Comparison of ENCODE assay signal across 23 cellular contexts in genomic region chr7:29970158-29970557, GRCh38. TPM values are rescaled to one million over a fixed set of nuclear protein-coding genes. Genes with fewer than 3 reads are reported as not detected.
A peak's percentile ranks its signal among the peaks of the same experiment; 100 is the strongest.
DNase-seq lines count a peak whose midpoint lies in the region; ATAC-seq and TF ChIP-seq lines count a peak whose summit lies in the region.
"Had no signal": no experiment of that assay in that cellular context is flagged by ENCODE, and none has a peak within 500 bp of the region (broad histone marks: within the 10 kb centered on the region; RNA-seq: fewer than 3 reads in every experiment).

No MANE protein-coding gene starts in this region.

- H3K27ac ChIP-seq in dorsolateral prefrontal cortex: peak overlapping the region in 55 of 59 donors; percentile 1 to 87 (median 70)
- H3K27ac ChIP-seq in CD4-positive, alpha-beta memory T cell (ENCODE audit: low read depth, low read length): no peak overlapping the region
- no peak overlapping the region for H3K27ac ChIP-seq in thyroid gland
- H3K27ac ChIP-seq: coronary artery, prostate gland, skin epidermis, vagina had no signal

- DNase-seq in NCI-H748 (lab: John Stamatoyannopoulos, UW; ENCODE audit: unreplicated experiment): peak; percentile 25
- DNase-seq in NCI-H748 treated with DMSO at 0.1 percent for 48 hours (lab: John Stamatoyannopoulos, UW): no peak
- DNase-seq in M059J (ENCODE audit: low read depth): peak; percentile 30
- no peak for DNase-seq in dorsolateral prefrontal cortex
- DNase-seq in stimulated activated effector memory CD8-positive, alpha-beta T cell treated with anti-CD3 and anti-CD28 coated beads, Interleukin-12 subunit alpha, Interleukin-12 subunit beta, amount 100 ng/mL, for 72 hours (ENCODE audit: low spot score in 2 of 2): no peak
- no peak for DNase-seq in CD4-positive, alpha-beta memory T cell
- DNase-seq in Calu3: no peak
- no peak for DNase-seq in thyroid gland
- DNase-seq: activated CD4-positive, alpha-beta T cell treated with anti-CD3 and anti-CD28 coated beads for 1 hour; activated T-cell treated with anti-CD3 and anti-CD28 coated beads, Interleukin-2, amount 50 U/mL, for 72 hours; DMS53; Karpas-422; mesenchymal stem cell; naive thymus-derived CD8-positive, alpha-beta T cell; NCI-H1105 treated with DMSO at 0.1 percent for 48 hours; NK-92 treated with Interleukin-12 subunit alpha and Interleukin-12 subunit beta, amount 100 ng/mL, for 24 hours; stimulated activated CD4-positive, alpha-beta T cell treated with anti-CD3 and anti-CD28 coated beads, Interleukin-4, amount 100 ng/mL, for 1 hour; T1000 had no signal

- H3K27ac Mint-ChIP-seq in stimulated activated effector memory CD8-positive, alpha-beta T cell treated with anti-CD3 and anti-CD28 coated beads, Interleukin-12 subunit alpha, Interleukin-12 subunit beta, amount 100 ng/mL, for 72 hours: peak overlapping the region; percentile 0
- peak overlapping the region in 1 of 7 donors; percentile 2 for H3K27ac Mint-ChIP-seq in CD4-positive, alpha-beta memory T cell
- no peak overlapping the region for H3K27ac Mint-ChIP-seq in Calu3 (ENCODE audit: unreplicated experiment)
- H3K27ac Mint-ChIP-seq: activated naive CD4-positive, alpha-beta T cell treated with anti-CD3 and anti-CD28 coated beads, Interleukin-2, amount 50 U/mL, for 24 hours; activated T-cell treated with anti-CD3 and anti-CD28 coated beads, Interleukin-2, amount 50 U/mL, for 72 hours had no signal

- POLR2A ChIA-PET in CD4-positive, alpha-beta memory T cell (lab: Charles Lee; ENCODE audit: partially characterized antibody): no interaction called here

- no peaks in the 10 kb centered on the region for H3K9me3 Mint-ChIP-seq in stimulated activated effector memory CD8-positive, alpha-beta T cell treated with anti-CD3 and anti-CD28 coated beads, Interleukin-12 subunit alpha, Interleukin-12 subunit beta, amount 100 ng/mL, for 72 hours
- peaks cover 0 to 3% (median 0%) of the 10 kb centered on the region in 8 donors for H3K9me3 Mint-ChIP-seq in CD4-positive, alpha-beta memory T cell
- no peaks in the 10 kb centered on the region for H3K9me3 Mint-ChIP-seq in Calu3 (ENCODE audit: low read depth, unreplicated experiment)
- H3K9me3 Mint-ChIP-seq: activated naive CD4-positive, alpha-beta T cell treated with anti-CD3 and anti-CD28 coated beads, Interleukin-2, amount 50 U/mL, for 24 hours; activated T-cell treated with anti-CD3 and anti-CD28 coated beads, Interleukin-2, amount 50 U/mL, for 72 hours; naive thymus-derived CD8-positive, alpha-beta T cell had no signal

- TF ChIP-seq CTCF in dorsolateral prefrontal cortex (IDR thresholded peaks at IDR 0.05 in 54 of 56, conservative IDR thresholded peaks at IDR 0.05 in 2 of 56; ENCODE audit: low read depth in 1 of 56, partially characterized antibody in 56 of 56): no peak
- no peak for TF ChIP-seq CTCF in Calu3 (IDR thresholded peaks at IDR 0.05; ENCODE audit: unreplicated experiment)
- TF ChIP-seq CTCF in thyroid gland (IDR thresholded peaks at IDR 0.05): no peak

- peaks cover 15% of the 10 kb centered on the region for H3K36me3 Mint-ChIP-seq in stimulated activated effector memory CD8-positive, alpha-beta T cell treated with anti-CD3 and anti-CD28 coated beads, Interleukin-12 subunit alpha, Interleukin-12 subunit beta, amount 100 ng/mL, for 72 hours
- no peaks in the 10 kb centered on the region for H3K36me3 Mint-ChIP-seq in CD4-positive, alpha-beta memory T cell
- peaks cover 20% of the 10 kb centered on the region for H3K36me3 Mint-ChIP-seq in Calu3 (ENCODE audit: insufficient read depth, unreplicated experiment)
- H3K36me3 Mint-ChIP-seq: activated naive CD4-positive, alpha-beta T cell treated with anti-CD3 and anti-CD28 coated beads, Interleukin-2, amount 50 U/mL, for 24 hours had no signal

- H3K9me3 ChIP-seq in CD4-positive, alpha-beta memory T cell (ENCODE audit: control insufficient read depth in 1 of 2, low read length in 2 of 2): no peaks in the 10 kb centered on the region
- H3K9me3 ChIP-seq in thyroid gland: no peaks in the 10 kb centered on the region
- H3K9me3 ChIP-seq: prostate gland, vagina had no signal

- peaks cover 6 to 15% of the 10 kb centered on the region in 2 donors for H3K27me3 Mint-ChIP-seq in CD4-positive, alpha-beta memory T cell
- no peaks in the 10 kb centered on the region for H3K27me3 Mint-ChIP-seq in Calu3 (ENCODE audit: unreplicated experiment)

- WGBS in thyroid gland, 2 donors: 72 to 88% methylated on average over 1 of the region's 1 CpG

- H3K27me3 ChIP-seq in dorsolateral prefrontal cortex: no peaks in the 10 kb centered on the region
- H3K27me3 ChIP-seq in CD4-positive, alpha-beta memory T cell (ENCODE audit: insufficient read depth, low read length): no peaks in the 10 kb centered on the region
- no peaks in the 10 kb centered on the region for H3K27me3 ChIP-seq in thyroid gland
- H3K27me3 ChIP-seq: vagina had no signal

- TF ChIP-seq POLR2A in thyroid gland (IDR thresholded peaks at IDR 0.05): no peak

- CTCF ChIA-PET in CD4-positive, alpha-beta memory T cell (lab: Charles Lee; ENCODE audit: partially characterized antibody): no interaction called here
- CTCF ChIA-PET in Calu3 (lab: Charles Lee): interaction anchor here (2.0 kb wide), 1 partner anchor 17 kb away, joined by 5 read pairs; no protein-coding TSS in a partner anchor

- no peak overlapping the region for H3K4me3 Mint-ChIP-seq in stimulated activated effector memory CD8-positive, alpha-beta T cell treated with anti-CD3 and anti-CD28 coated beads, Interleukin-12 subunit alpha, Interleukin-12 subunit beta, amount 100 ng/mL, for 72 hours
- no peak overlapping the region for H3K4me3 Mint-ChIP-seq in CD4-positive, alpha-beta memory T cell
- H3K4me3 Mint-ChIP-seq in Calu3 (ENCODE audit: low read depth, unreplicated experiment): no peak overlapping the region
- H3K4me3 Mint-ChIP-seq: activated naive CD4-positive, alpha-beta T cell treated with anti-CD3 and anti-CD28 coated beads, Interleukin-2, amount 50 U/mL, for 24 hours; activated T-cell treated with anti-CD3 and anti-CD28 coated beads, Interleukin-2, amount 50 U/mL, for 72 hours had no signal

- no peaks in the 10 kb centered on the region for H3K4me1 ChIP-seq in CD4-positive, alpha-beta memory T cell (ENCODE audit: insufficient read depth, low read length)
- H3K4me1 ChIP-seq in thyroid gland: no peaks in the 10 kb centered on the region
- H3K4me1 ChIP-seq: prostate gland had no signal

- H3K4me1 Mint-ChIP-seq in stimulated activated effector memory CD8-positive, alpha-beta T cell treated with anti-CD3 and anti-CD28 coated beads, Interleukin-12 subunit alpha, Interleukin-12 subunit beta, amount 100 ng/mL, for 72 hours: peaks cover 18% of the 10 kb centered on the region
- H3K4me1 Mint-ChIP-seq in CD4-positive, alpha-beta memory T cell: peaks cover 0 to 4% (median 2%) of the 10 kb centered on the region in 4 donors
- H3K4me1 Mint-ChIP-seq in Calu3 (ENCODE audit: low read depth, unreplicated experiment): peaks cover 22% of the 10 kb centered on the region
- H3K4me1 Mint-ChIP-seq: activated naive CD4-positive, alpha-beta T cell treated with anti-CD3 and anti-CD28 coated beads, Interleukin-2, amount 50 U/mL, for 24 hours had no signal

- H3K36me3 ChIP-seq in CD4-positive, alpha-beta memory T cell (ENCODE audit: insufficient read depth, low read length): no peaks in the 10 kb centered on the region
- H3K36me3 ChIP-seq in thyroid gland: no peaks in the 10 kb centered on the region
- H3K36me3 ChIP-seq: prostate gland had no signal

- peak overlapping the region in 13 of 59 donors; percentile 1 to 46 (median 22) for H3K4me3 ChIP-seq in dorsolateral prefrontal cortex
- H3K4me3 ChIP-seq in CD4-positive, alpha-beta memory T cell (ENCODE audit: low read length in 2 of 2): no peak overlapping the region
- H3K4me3 ChIP-seq in thyroid gland (replicated peaks in 1 of 3): no peak overlapping the region
- H3K4me3 ChIP-seq: coronary artery, prostate gland, skin epidermis, vagina had no signal

- no peak for ATAC-seq in stimulated activated effector memory CD8-positive, alpha-beta T cell treated with anti-CD3 and anti-CD28 coated beads, Interleukin-12 subunit alpha, Interleukin-12 subunit beta, amount 100 ng/mL, for 72 hours
- ATAC-seq: activated T-cell treated with anti-CD3 and anti-CD28 coated beads, Interleukin-2, amount 50 U/mL, for 72 hours had no signal

- BruUV-seq in Calu3 (replicated peaks; lab: Mats Ljungman, UMichigan): no TSS peak

- intact Hi-C loops in dorsolateral prefrontal cortex (cut with DNase I): loop anchor here in 1 of 2 donors (5.0 kb wide), 1 partner anchor 57 kb away; the partner anchor contains the start of genes FKBP14 and PLEKHA8
- intact Hi-C loops in CD4-positive, alpha-beta memory T cell (cut with micrococcal nuclease): no loop called here
- intact Hi-C loops in Calu3 (cut with micrococcal nuclease; ENCODE audit: unreplicated experiment): no loop called here
- intact Hi-C loops in thyroid gland (cut with DNase I): no loop called here

RNA-seq across cellular contexts. Expression of gene SCRN1, which starts 19.4 kb away (rescaled TPM):
- 73.6 and 109 TPM in 2 replicates for total RNA-seq in M059J (2014; rRNA removed; shearing (Covaris generic))
- total RNA-seq in dorsolateral prefrontal cortex (100 to 1,000 TPM; 200 to 387 (median 298) TPM), Calu3 (2022) (116 and 130 TPM in 2 replicates), thyroid gland (10 to 100 TPM; 26.6 to 38.5 (median 32.9) TPM)
- 1 to 10 TPM; 2.0 to 2.5 TPM for total RNA-seq in CD4-positive, alpha-beta memory T cell
- polyA plus RNA-seq in CD4-positive, alpha-beta memory T cell: 1 to 10 TPM; 2.3 to 2.9 TPM

RNA-seq across cellular contexts. Expression of gene FKBP14, which starts 56.3 kb away (rescaled TPM):
- total RNA-seq in M059J (2014; rRNA removed; shearing (Covaris generic)): 30.1 and 39.8 TPM in 2 replicates
- total RNA-seq in dorsolateral prefrontal cortex: 10 to 100 TPM in 102 of 120 experiments, 1 to 10 TPM in 18; 7.0 to 20.9 (median 12.4) TPM
- 1 to 10 TPM; 6.0 to 6.3 TPM for total RNA-seq in CD4-positive, alpha-beta memory T cell
- 1 to 10 TPM; 1.6 to 3.2 TPM for polyA plus RNA-seq in CD4-positive, alpha-beta memory T cell
- 26.2 and 30.5 TPM in 2 replicates for total RNA-seq in Calu3 (2022)
- total RNA-seq in thyroid gland: 10 to 100 TPM in 1 of 4 donors, 1 to 10 TPM in 3; 5.2 to 11.7 (median 6.6) TPM

RNA-seq across cellular contexts. Expression of gene PLEKHA8, which starts 58.1 kb away (rescaled TPM):
- total RNA-seq in M059J (2014; rRNA removed; shearing (Covaris generic)): 6.1 and 11.8 TPM in 2 replicates
- total RNA-seq in dorsolateral prefrontal cortex (10 to 100 TPM; 11.8 to 29.6 (median 17.7) TPM), Calu3 (2022) (25.0 and 27.6 TPM in 2 replicates), thyroid gland (10 to 100 TPM in 1 of 4 donors, 1 to 10 TPM in 3; 7.1 to 13.3 (median 8.8) TPM)
- 10 to 100 TPM; 11.8 to 13.2 TPM for total RNA-seq in CD4-positive, alpha-beta memory T cell
- polyA plus RNA-seq in CD4-positive, alpha-beta memory T cell: 1 to 10 TPM; 2.4 to 4.2 TPM

Comparison
In these comparisons a context has a peak if more than half of its experiments do, and no peak if none do; other contexts are left out.
1. DNase-seq: peak in NCI-H748 (single experiment) and M059J (single experiment); none in NCI-H748 treated with DMSO at 0.1 percent for 48 hours (single experiment), dorsolateral prefrontal cortex (0 of 10), stimulated activated effector memory CD8-positive, alpha-beta T cell treated with anti-CD3 and anti-CD28 coated beads, Interleukin-12 subunit alpha, Interleukin-12 subunit beta, amount 100 ng/mL, for 72 hours (0 of 2), CD4-positive, alpha-beta memory T cell (0 of 5), Calu3 (single experiment) and thyroid gland (0 of 2).
2. H3K27ac ChIP-seq: peak in dorsolateral prefrontal cortex (55 of 59); none in CD4-positive, alpha-beta memory T cell (single experiment) and thyroid gland (0 of 3).
3. RNA of gene SCRN1, which starts 19.4 kb away (total RNA-seq): 200 to 387 TPM in dorsolateral prefrontal cortex, 116 to 130 TPM in Calu3, 73.6 to 109 TPM in M059J and 26.6 to 38.5 TPM in thyroid gland; 2.0 to 2.5 TPM in CD4-positive, alpha-beta memory T cell; every median in the first group is over 4 times any median in the second.